Comparison of ENCODE assay signal across 24 cellular contexts in the genomic region with DNA sequence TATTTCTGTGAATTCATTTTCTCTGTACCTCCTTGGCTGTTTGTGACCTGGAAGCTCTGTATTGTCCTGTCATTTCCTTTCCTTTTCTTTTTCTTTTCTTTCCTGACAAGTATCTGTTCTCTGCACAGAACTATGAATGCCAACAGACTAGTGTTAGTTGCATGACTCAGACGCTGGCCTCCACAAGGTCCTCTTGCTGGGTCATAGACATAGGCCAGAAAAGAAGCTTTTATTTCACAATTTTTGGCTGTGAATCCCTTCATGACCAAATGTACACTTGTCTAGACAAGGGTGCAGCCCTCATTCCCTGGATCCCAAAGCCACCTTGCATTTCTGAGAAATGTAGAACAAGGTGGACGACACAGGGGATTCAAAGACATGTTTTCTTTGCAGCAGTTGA.
A peak's percentile ranks its signal among the peaks of the same experiment; 100 is the strongest.
DNase-seq lines count a peak whose midpoint lies in the region; ATAC-seq and TF ChIP-seq lines count a peak whose summit lies in the region.
"Had no signal": no experiment of that assay in that cellular context is flagged by ENCODE, and none has a peak within 500 bp of the region (broad histone marks: within the 10 kb centered on the region; RNA-seq: fewer than 3 reads in every experiment).

No MANE protein-coding gene starts in this region.

- CTCF ChIA-PET in IMR-90 (lab: Yijun Ruan, JAX), result interaction anchor here (1.6 kb wide), 1 partner anchor 21 kb away, joined by 4 read pairs; no protein-coding TSS in a partner anchor

- H4K8ac ChIP-seq in IMR-90 (ENCODE audit: low read depth in 2 of 2, low read length in 2 of 2), result no peak overlapping the region

- no peak overlapping the region for H2AK9ac ChIP-seq in IMR-90 (replicated peaks; ENCODE audit: low read depth, low read length, poor library complexity)

- H3K79me1 ChIP-seq in IMR-90 (ENCODE audit: low read depth in 1 of 2, low read length in 2 of 2), result no peaks in the 10 kb centered on the region

- TF ChIP-seq RAD21 in IMR-90 (IDR thresholded peaks at IDR 0.05; ENCODE audit: low read length), result no peak

- no peak overlapping the region for H3K4me3 ChIP-seq in IMR-90 (ENCODE audit: insufficient read depth, low read depth, low read length)
- no peak overlapping the region for H3K4me3 ChIP-seq in endodermal cell (ENCODE audit: low read length)
- no peak overlapping the region for H3K4me3 ChIP-seq in right cardiac atrium (ENCODE audit: low read length)
- H3K4me3 ChIP-seq: esophagus squamous epithelium, GM12878, hepatocyte, K562 had no signal

- no peak overlapping the region for H4K91ac ChIP-seq in IMR-90 (ENCODE audit: insufficient read depth, low read depth, low read length)

- H3K23ac ChIP-seq in IMR-90 (ENCODE audit: low read depth, low read length), result no peak overlapping the region

- no peak for TF ChIP-seq POLR2A in IMR-90 (IDR thresholded peaks at IDR 0.05; ENCODE audit: low read depth, low read length)

- POLR2A ChIA-PET in IMR-90 (lab: Charles Lee; ENCODE audit: unreplicated experiment), result no interaction called here

- H3K9me3 ChIP-seq in IMR-90 (ENCODE audit: control insufficient read depth, insufficient read depth, low read length) (no peaks in the 10 kb centered on the region), endodermal cell (ENCODE audit: control insufficient read depth, low read length) (no peaks in the 10 kb centered on the region), right cardiac atrium (ENCODE audit: control insufficient read depth, low read length) (no peaks in the 10 kb centered on the region)
- H3K9me3 ChIP-seq: esophagus squamous epithelium, neutrophil had no signal

- TF ChIP-seq CTCF in IMR-90 (conservative IDR thresholded peaks at IDR 0.05; ENCODE audit: low read depth, low read length) (no peak), endodermal cell (conservative IDR thresholded peaks at IDR 0.05) (no peak)

- intact Hi-C loops in IMR-90 (cut with micrococcal nuclease), result no loop called here
- intact Hi-C loops in right cardiac atrium (cut with DNase I), result no loop called here

- in situ Hi-C loops in IMR-90 (cut with MboI; ENCODE audit: low sequenced_read_pairs), result no loop called here

- H3K4me1 ChIP-seq in IMR-90 (ENCODE audit: control insufficient read depth, insufficient read depth, low read length) (peaks cover under 1% of the 10 kb centered on the region; the same call in 1 of the 2 replicates), endodermal cell (ENCODE audit: control insufficient read depth, insufficient read depth, low read length) (no peaks in the 10 kb centered on the region), right cardiac atrium (ENCODE audit: control insufficient read depth, insufficient read depth, low read length) (no peaks in the 10 kb centered on the region)

- no peaks in the 10 kb centered on the region for H3K36me3 Mint-ChIP-seq in endodermal cell (ENCODE audit: low read depth)
- H3K36me3 Mint-ChIP-seq in activated T-helper 17 cell treated with anti-CD3 and anti-CD28 coated beads, Interleukin-2, amount 50 U/mL, for 72 hours (ENCODE audit: low read depth), result no peaks in the 10 kb centered on the region

- H2AK5ac ChIP-seq in IMR-90 (ENCODE audit: low read depth, low read length), result no peak overlapping the region

- H3K4me2 ChIP-seq in IMR-90 (ENCODE audit: low read depth, low read length), result no peak overlapping the region
- H3K4me2 ChIP-seq: hepatocyte had no signal

- H4K20me1 ChIP-seq in IMR-90 (ENCODE audit: insufficient read depth, low read length), result no peaks in the 10 kb centered on the region

- no peak overlapping the region for H2AFZ ChIP-seq in IMR-90 (replicated peaks; ENCODE audit: low read length, poor library complexity)
- H2AFZ ChIP-seq: hepatocyte had no signal

- no peak overlapping the region for H3K4ac ChIP-seq in IMR-90 (ENCODE audit: low read depth, low read length)

- H3K4me3 Mint-ChIP-seq in endodermal cell, result no peak overlapping the region
- no peak overlapping the region for H3K4me3 Mint-ChIP-seq in activated T-helper 17 cell treated with anti-CD3 and anti-CD28 coated beads, Interleukin-2, amount 50 U/mL, for 72 hours
- H3K4me3 Mint-ChIP-seq: activated CD4-positive, alpha-beta T cell treated with anti-CD3 and anti-CD28 coated beads, Interleukin-2, amount 10 ng/mL, durations not matched to agents 24 days and 14 days had no signal

- no peaks in the 10 kb centered on the region for H3K27me3 ChIP-seq in IMR-90 (ENCODE audit: control insufficient read depth, insufficient read depth, low read length)
- H3K27me3 ChIP-seq in endodermal cell (ENCODE audit: control insufficient read depth, insufficient read depth, low read length, poor library complexity, severe bottlenecking), result no peaks in the 10 kb centered on the region
- no peaks in the 10 kb centered on the region for H3K27me3 ChIP-seq in right cardiac atrium (ENCODE audit: control insufficient read depth, insufficient read depth)
- H3K27me3 ChIP-seq: esophagus squamous epithelium, hepatocyte, neutrophil had no signal

- no peak overlapping the region for H3K14ac ChIP-seq in IMR-90 (replicated peaks; ENCODE audit: low read depth, low read length)

- H2BK120ac ChIP-seq in IMR-90 (ENCODE audit: low read depth, low read length), result no peak overlapping the region

- H3K36me3 ChIP-seq in IMR-90 (ENCODE audit: control insufficient read depth, insufficient read depth, low read length), result no peaks in the 10 kb centered on the region
- H3K36me3 ChIP-seq in endodermal cell (ENCODE audit: control insufficient read depth, insufficient read depth, low read length), result no peaks in the 10 kb centered on the region
- H3K36me3 ChIP-seq: esophagus squamous epithelium, neutrophil had no signal

- dilution Hi-C loops in IMR-90 (cut with HindIII; ENCODE audit: low sequenced_read_pairs, unreplicated experiment), result no loop called here

- H3K9ac ChIP-seq in IMR-90 (ENCODE audit: low read depth, low read length) (no peak overlapping the region), endodermal cell (ENCODE audit: extremely low read depth, low read length, poor library complexity, severe bottlenecking) (no peak overlapping the region)

- no peak overlapping the region for H4K5ac ChIP-seq in IMR-90 (ENCODE audit: low read depth, low read length)

- no peaks in the 10 kb centered on the region for H3K27me3 Mint-ChIP-seq in endodermal cell (ENCODE audit: insufficient read depth)
- peaks cover 4% of the 10 kb centered on the region for H3K27me3 Mint-ChIP-seq in activated T-helper 17 cell treated with anti-CD3 and anti-CD28 coated beads, Interleukin-2, amount 50 U/mL, for 72 hours
- H3K27me3 Mint-ChIP-seq: activated CD4-positive, alpha-beta T cell treated with anti-CD3 and anti-CD28 coated beads, Interleukin-2, amount 10 ng/mL, durations not matched to agents 24 days and 14 days had no signal

- no peak overlapping the region for H3K27ac Mint-ChIP-seq in endodermal cell
- H3K27ac Mint-ChIP-seq in activated T-helper 17 cell treated with anti-CD3 and anti-CD28 coated beads, Interleukin-2, amount 50 U/mL, for 72 hours, result no peak overlapping the region
- H3K27ac Mint-ChIP-seq: activated CD4-positive, alpha-beta T cell treated with anti-CD3 and anti-CD28 coated beads, Interleukin-2, amount 10 ng/mL, durations not matched to agents 24 days and 14 days had no signal

- WGBS in IMR-90 (ENCODE audit: extremely low coverage in 2 of 2, insufficient read length in 1 of 2), 2 experiments, result 70% methylated on average over 1 of the region's 2 CpGs; no CpG with 5 or more reads in 1 of the 2 experiments
- 94 to 95% methylated on average over 2 of the region's 2 CpGs for WGBS in endodermal cell (ENCODE audit: insufficient coverage in 1 of 2, insufficient read length in 1 of 2), 2 experiments
- WGBS in right cardiac atrium, result 61% methylated on average over 2 of the region's 2 CpGs

- no peak overlapping the region for H3K56ac ChIP-seq in IMR-90 (ENCODE audit: extremely low read depth, insufficient read depth, low read length)

- H3K9me1 ChIP-seq in IMR-90 (ENCODE audit: insufficient read depth, low read length), result no peaks in the 10 kb centered on the region

- no peaks in the 10 kb centered on the region for H3K4me1 Mint-ChIP-seq in endodermal cell
- no peaks in the 10 kb centered on the region for H3K4me1 Mint-ChIP-seq in activated T-helper 17 cell treated with anti-CD3 and anti-CD28 coated beads, Interleukin-2, amount 50 U/mL, for 72 hours
- H3K4me1 Mint-ChIP-seq: activated CD4-positive, alpha-beta T cell treated with anti-CD3 and anti-CD28 coated beads, Interleukin-2, amount 10 ng/mL, durations not matched to agents 24 days and 14 days had no signal

- H3K18ac ChIP-seq in IMR-90 (ENCODE audit: low read depth, low read length), result no peak overlapping the region

- no TSS peak for BruUV-seq in IMR-90 (replicated peaks; lab: Mats Ljungman, UMichigan)

- no peak overlapping the region for H3K27ac ChIP-seq in IMR-90 (ENCODE audit: insufficient read depth, low read length)
- H3K27ac ChIP-seq in endodermal cell (ENCODE audit: low read depth, low read length), result no peak overlapping the region
- no peak overlapping the region for H3K27ac ChIP-seq in right cardiac atrium (ENCODE audit: low read length)
- H3K27ac ChIP-seq: esophagus squamous epithelium, hepatocyte, neutrophil had no signal

- H2BK15ac ChIP-seq in IMR-90 (ENCODE audit: low read depth, low read length), result no peak overlapping the region

- ATAC-seq in IMR-90 (ENCODE audit: low read depth), result 0 out of 2 replicates have a peak, but pooled peaks have one; percentile 17
- peak; percentile 79 to 81 for ATAC-seq in right cardiac atrium
- no peak for ATAC-seq in activated T-helper 17 cell treated with anti-CD3 and anti-CD28 coated beads, Interleukin-2, amount 50 U/mL, for 72 hours (replicated peaks)
- ATAC-seq: GM12878, K562 had no signal

- H2BK5ac ChIP-seq in IMR-90 (ENCODE audit: low read depth, low read length, poor library complexity, severe bottlenecking), result no peak overlapping the region

- DNase-seq in AG08396 (ENCODE audit: low spot score), result peak; percentile 50
- peak; percentile 20 for DNase-seq in IMR-90
- DNase-seq in endodermal cell, result peak; percentile 21
- peak in 2 of 3 donors; percentile 63 to 78 for DNase-seq in right cardiac atrium
- no peak for DNase-seq in DMS53 (lab: John Stamatoyannopoulos, UW)
- no peak for DNase-seq in germinal center (ENCODE audit: low spot score)
- DNase-seq in NCI-H226, result no peak
- DNase-seq: activated CD4-positive, alpha-beta T cell treated with anti-CD3 and anti-CD28 coated beads, Interleukin-2, amount 10 ng/mL, durations not matched to agents 24 days and 14 days; cerebellar nuclear complex; effector CD4-positive, alpha-beta T cell; esophagus squamous epithelium; GF-D8; MV-4-11; NCI-H1694 treated with DMSO at 0.1 percent for 48 hours; NCI-H2227 treated with DMSO at 0.1 percent for 48 hours; NCI-H774; SHP77 treated with DMSO at 0.1 percent for 48 hours; stimulated activated CD4-positive, alpha-beta T cell treated with anti-CD3 and anti-CD28 coated beads, Interleukin-12 subunit alpha, Interleukin-12 subunit beta, amount 100 ng/mL, for 4 hours; stimulated activated CD8-positive, alpha-beta memory T cell treated with anti-CD3 and anti-CD28 coated beads, Interleukin-4, amount 100 ng/mL, for 48 hours had no signal

- H3K9me3 Mint-ChIP-seq in endodermal cell, result no peaks in the 10 kb centered on the region
- no peaks in the 10 kb centered on the region for H3K9me3 Mint-ChIP-seq in activated T-helper 17 cell treated with anti-CD3 and anti-CD28 coated beads, Interleukin-2, amount 50 U/mL, for 72 hours
- H3K9me3 Mint-ChIP-seq: activated CD4-positive, alpha-beta T cell treated with anti-CD3 and anti-CD28 coated beads, Interleukin-2, amount 10 ng/mL, durations not matched to agents 24 days and 14 days had no signal

- no peak overlapping the region for H2BK20ac ChIP-seq in IMR-90 (ENCODE audit: low read depth, low read length)

Comparison
In these comparisons a context has a peak if more than half of its experiments do, and no peak if none do; other contexts are left out.
1. DNase-seq: peak in AG08396 (single experiment), IMR-90 (single experiment), endodermal cell (single experiment) and right cardiac atrium (2 of 3); none in DMS53 (single experiment), germinal center (single experiment) and NCI-H226 (single experiment).